In the genomic region with DNA sequence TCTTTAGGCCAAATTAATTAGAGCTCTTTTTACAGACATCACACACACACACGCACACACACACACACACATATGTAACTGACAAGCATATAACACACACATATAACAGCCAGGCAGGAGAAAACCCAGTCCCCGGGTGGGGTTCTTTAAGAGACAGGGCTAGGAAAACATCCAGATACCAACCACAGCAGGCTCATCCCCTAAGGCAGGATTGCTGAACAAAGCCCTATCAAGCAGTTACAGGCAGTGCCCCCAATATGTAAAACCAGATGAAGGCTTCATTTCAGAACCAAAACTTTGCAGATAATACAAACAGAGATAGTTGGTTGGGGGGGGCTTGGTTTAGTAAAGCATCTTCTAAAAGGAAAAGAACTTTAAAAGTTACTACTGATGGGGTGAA, we compare ENCODE assay signal across 1 cellular context.
TF ChIP-seq lines count a peak whose summit lies in the region.

No MANE protein-coding gene starts in this region.

TF ChIP-seq in SK-N-SH treated with all-trans-retinoic acid at 6 μM for 48 hours, 23 proteins besides CTCF, POLR2A, EP300 and RAD21 (continued from another document):
- TF ChIP-seq ZC3H10 (CRISPR knock-in tag; IDR thresholded peaks at IDR 0.05) (no peak), ARNTL (CRISPR knock-in tag; IDR thresholded peaks at IDR 0.05; ENCODE audit: borderline replicate concordance, low read depth) (no peak), ESRRG (CRISPR knock-in tag; IDR thresholded peaks at IDR 0.05) (no peak), OSR1 (CRISPR knock-in tag; IDR thresholded peaks at IDR 0.05) (no peak)
TF ChIP-seq in SK-N-SH treated with all-trans-retinoic acid at 6 μM for 48 hours: peak in this region for 0.
